Comparison of ENCODE assay signal across 1 cellular context in the genomic region with DNA sequence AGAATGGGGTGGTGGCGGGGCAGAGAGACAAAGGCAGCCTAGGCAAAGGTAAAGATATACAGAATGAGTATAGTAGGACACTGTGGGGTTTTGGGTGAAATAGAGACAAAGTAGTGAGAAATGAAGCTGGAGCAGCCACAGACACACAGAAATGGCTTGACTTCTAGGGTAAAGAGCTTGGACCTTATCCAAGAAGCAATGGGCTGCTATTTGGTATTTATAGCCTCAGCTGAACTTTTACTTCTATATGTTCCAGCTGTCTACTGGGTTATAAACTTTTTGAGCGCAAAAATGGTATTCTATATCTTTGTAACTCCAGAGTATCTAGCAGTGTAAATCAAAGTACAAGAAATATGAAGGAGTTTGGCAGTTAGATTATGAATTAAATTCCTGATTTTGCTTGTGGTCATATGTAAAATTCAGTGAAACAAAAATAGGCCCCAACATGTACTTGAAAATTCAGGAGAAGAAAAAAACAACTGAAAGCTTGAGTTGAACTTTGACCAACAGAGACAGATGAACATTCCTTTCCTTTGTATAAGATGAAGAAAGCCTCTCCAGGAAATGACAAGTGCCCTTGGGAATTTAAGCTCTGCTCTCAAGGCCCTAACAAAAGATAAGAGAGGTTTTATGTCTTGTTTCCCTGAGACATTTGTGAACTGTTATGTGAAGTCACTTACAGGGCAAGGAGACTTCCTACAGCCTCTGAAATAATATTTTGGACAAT.
TF ChIP-seq lines count a peak whose summit lies in the region.

No MANE protein-coding gene starts in this region.

TF ChIP-seq in WTC11, 78 proteins besides CTCF, POLR2A, EP300 and RAD21 (continued from another document):
- TF ChIP-seq, protein P1, sequence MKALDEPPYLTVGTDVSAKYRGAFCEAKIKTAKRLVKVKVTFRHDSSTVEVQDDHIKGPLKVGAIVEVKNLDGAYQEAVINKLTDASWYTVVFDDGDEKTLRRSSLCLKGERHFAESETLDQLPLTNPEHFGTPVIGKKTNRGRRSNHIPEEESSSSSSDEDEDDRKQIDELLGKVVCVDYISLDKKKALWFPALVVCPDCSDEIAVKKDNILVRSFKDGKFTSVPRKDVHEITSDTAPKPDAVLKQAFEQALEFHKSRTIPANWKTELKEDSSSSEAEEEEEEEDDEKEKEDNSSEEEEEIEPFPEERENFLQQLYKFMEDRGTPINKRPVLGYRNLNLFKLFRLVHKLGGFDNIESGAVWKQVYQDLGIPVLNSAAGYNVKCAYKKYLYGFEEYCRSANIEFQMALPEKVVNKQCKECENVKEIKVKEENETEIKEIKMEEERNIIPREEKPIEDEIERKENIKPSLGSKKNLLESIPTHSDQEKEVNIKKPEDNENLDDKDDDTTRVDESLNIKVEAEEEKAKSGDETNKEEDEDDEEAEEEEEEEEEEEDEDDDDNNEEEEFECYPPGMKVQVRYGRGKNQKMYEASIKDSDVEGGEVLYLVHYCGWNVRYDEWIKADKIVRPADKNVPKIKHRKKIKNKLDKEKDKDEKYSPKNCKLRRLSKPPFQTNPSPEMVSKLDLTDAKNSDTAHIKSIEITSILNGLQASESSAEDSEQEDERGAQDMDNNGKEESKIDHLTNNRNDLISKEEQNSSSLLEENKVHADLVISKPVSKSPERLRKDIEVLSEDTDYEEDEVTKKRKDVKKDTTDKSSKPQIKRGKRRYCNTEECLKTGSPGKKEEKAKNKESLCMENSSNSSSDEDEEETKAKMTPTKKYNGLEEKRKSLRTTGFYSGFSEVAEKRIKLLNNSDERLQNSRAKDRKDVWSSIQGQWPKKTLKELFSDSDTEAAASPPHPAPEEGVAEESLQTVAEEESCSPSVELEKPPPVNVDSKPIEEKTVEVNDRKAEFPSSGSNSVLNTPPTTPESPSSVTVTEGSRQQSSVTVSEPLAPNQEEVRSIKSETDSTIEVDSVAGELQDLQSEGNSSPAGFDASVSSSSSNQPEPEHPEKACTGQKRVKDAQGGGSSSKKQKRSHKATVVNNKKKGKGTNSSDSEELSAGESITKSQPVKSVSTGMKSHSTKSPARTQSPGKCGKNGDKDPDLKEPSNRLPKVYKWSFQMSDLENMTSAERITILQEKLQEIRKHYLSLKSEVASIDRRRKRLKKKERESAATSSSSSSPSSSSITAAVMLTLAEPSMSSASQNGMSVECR (CRISPR knock-in tag; IDR thresholded peaks at IDR 0.05; ENCODE audit: borderline replicate concordance): no peak
- TF ChIP-seq ZNF317 (CRISPR knock-in tag; IDR thresholded peaks at IDR 0.05; ENCODE audit: borderline replicate concordance, low read depth): no peak
- no peak for TF ChIP-seq ELF4 (CRISPR knock-in tag; IDR thresholded peaks at IDR 0.05; ENCODE audit: low read depth)
- TF ChIP-seq, protein P2, sequence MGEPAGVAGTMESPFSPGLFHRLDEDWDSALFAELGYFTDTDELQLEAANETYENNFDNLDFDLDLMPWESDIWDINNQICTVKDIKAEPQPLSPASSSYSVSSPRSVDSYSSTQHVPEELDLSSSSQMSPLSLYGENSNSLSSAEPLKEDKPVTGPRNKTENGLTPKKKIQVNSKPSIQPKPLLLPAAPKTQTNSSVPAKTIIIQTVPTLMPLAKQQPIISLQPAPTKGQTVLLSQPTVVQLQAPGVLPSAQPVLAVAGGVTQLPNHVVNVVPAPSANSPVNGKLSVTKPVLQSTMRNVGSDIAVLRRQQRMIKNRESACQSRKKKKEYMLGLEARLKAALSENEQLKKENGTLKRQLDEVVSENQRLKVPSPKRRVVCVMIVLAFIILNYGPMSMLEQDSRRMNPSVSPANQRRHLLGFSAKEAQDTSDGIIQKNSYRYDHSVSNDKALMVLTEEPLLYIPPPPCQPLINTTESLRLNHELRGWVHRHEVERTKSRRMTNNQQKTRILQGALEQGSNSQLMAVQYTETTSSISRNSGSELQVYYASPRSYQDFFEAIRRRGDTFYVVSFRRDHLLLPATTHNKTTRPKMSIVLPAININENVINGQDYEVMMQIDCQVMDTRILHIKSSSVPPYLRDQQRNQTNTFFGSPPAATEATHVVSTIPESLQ (CRISPR knock-in tag; IDR thresholded peaks at IDR 0.05): no peak
- no peak for TF ChIP-seq JAZF1 (CRISPR knock-in tag; IDR thresholded peaks at IDR 0.05)
TF ChIP-seq in WTC11: peak in this region for 0.
